21 cellular contexts compared by ENCODE assay signal in genomic region chr5:18882162-18882561, GRCh38.
"Had no signal": no experiment of that assay in that cellular context is flagged by ENCODE, and none has a peak within 500 bp of the region (broad histone marks: within the 10 kb centered on the region; RNA-seq: fewer than 3 reads in every experiment).

No MANE protein-coding gene starts in this region.

- H3K4me3 ChIP-seq: body of pancreas, hepatocyte, mucosa of descending colon, neural progenitor cell, right atrium auricular region, skin epidermis, suprapubic skin, transverse colon, uterus had no signal

- H3K9me3 ChIP-seq: body of pancreas, mucosa of descending colon, right atrium auricular region, suprapubic skin, transverse colon, uterus had no signal

- ATAC-seq: activated CD8-positive, alpha-beta T cell treated with anti-CD3 and anti-CD28 coated beads, Interleukin-2, amount 10 ng/mL, durations not matched to agents 7 days and 5 days; body of pancreas; effector memory CD8-positive, alpha-beta T cell; mucosa of descending colon; naive thymus-derived CD4-positive, alpha-beta T cell; stimulated activated naive CD8-positive, alpha-beta T cell treated with anti-CD3 and anti-CD28 coated beads, Interleukin-15, amount 100 ng/mL, for 72 hours had no signal

- H3K27ac ChIP-seq: body of pancreas, hepatocyte, neural progenitor cell, right atrium auricular region, skin epidermis, suprapubic skin, transverse colon, uterus had no signal

- H3K9ac ChIP-seq: neural progenitor cell had no signal

- DNase-seq: activated CD4-positive, alpha-beta T cell treated with anti-CD3 and anti-CD28 coated beads, Interleukin-2, amount 10 ng/mL, durations not matched to agents 24 days and 14 days; activated CD8-positive, alpha-beta T cell treated with anti-CD3 and anti-CD28 coated beads, Interleukin-2, amount 10 ng/mL, durations not matched to agents 7 days and 5 days; activated naive CD4-positive, alpha-beta T cell treated with anti-CD3 and anti-CD28 coated beads for 36 hours; activated T-cell treated with anti-CD3 and anti-CD28 coated beads, Interleukin-2, amount 50 U/mL, for 24 hours; body of pancreas; caudate nucleus; effector memory CD8-positive, alpha-beta T cell; foreskin fibroblast; mesenchymal stem cell; mucosa of descending colon; naive thymus-derived CD4-positive, alpha-beta T cell; stimulated activated CD4-positive, alpha-beta T cell treated with anti-CD3 and anti-CD28 coated beads, Interleukin-15, amount 100 ng/mL, for 24 hours; stimulated activated CD4-positive, alpha-beta T cell treated with anti-CD3 and anti-CD28 coated beads, Interleukin-2, amount 100 ng/mL, for 48 hours; stimulated activated naive CD8-positive, alpha-beta T cell treated with anti-CD3 and anti-CD28 coated beads, Interleukin-15, amount 100 ng/mL, for 72 hours; transverse colon; uterus had no signal

- H2AFZ ChIP-seq: hepatocyte, neural progenitor cell had no signal

- H3K4me1 ChIP-seq: body of pancreas, neural progenitor cell, right atrium auricular region, suprapubic skin, transverse colon, uterus had no signal

- H3K4me2 ChIP-seq: hepatocyte, neural progenitor cell had no signal

- H3K36me3 ChIP-seq: neural progenitor cell, right atrium auricular region, suprapubic skin, transverse colon, uterus had no signal

- H3K27me3 ChIP-seq: body of pancreas, hepatocyte, neural progenitor cell, right atrium auricular region, suprapubic skin, transverse colon, uterus had no signal

- H3K79me2 ChIP-seq: hepatocyte had no signal
